In genomic region chr18:43780782-43781340, GRCh38 we compare ENCODE assay signal across 18 cellular contexts.
DNase-seq lines count a peak whose midpoint lies in the region; ATAC-seq, FAIRE-seq and TF ChIP-seq lines count a peak whose summit lies in the region.
"Had no signal": no experiment of that assay in that cellular context is flagged by ENCODE, and none has a peak within 500 bp of the region (broad histone marks: within the 10 kb centered on the region; RNA-seq: fewer than 3 reads in every experiment).

No MANE protein-coding gene starts in this region.

- peak overlapping the region; percentile 15 for H2AFZ ChIP-seq in keratinocyte (ENCODE audit: control insufficient read depth, low read length)

- H3K27me3 ChIP-seq in bronchial epithelial cell (ENCODE audit: control insufficient read depth, insufficient read depth, low read length) (no peaks in the 10 kb centered on the region), keratinocyte (ENCODE audit: control insufficient read depth, extremely low read depth, insufficient read depth, low read length) (no peaks in the 10 kb centered on the region), vagina (no peaks in the 10 kb centered on the region)
- H3K27me3 ChIP-seq: BLaER1, neutrophil, Peyer's patch had no signal

- H3K9me1 ChIP-seq in keratinocyte (ENCODE audit: control insufficient read depth, extremely low read depth, insufficient read depth, low read length): no peaks in the 10 kb centered on the region

- H3K36me3 ChIP-seq in bronchial epithelial cell (ENCODE audit: control insufficient read depth, insufficient read depth, low read length) (no peaks in the 10 kb centered on the region), keratinocyte (ENCODE audit: control insufficient read depth in 2 of 2, extremely low read depth in 1 of 2, insufficient read depth in 2 of 2, low read length in 2 of 2) (no peaks in the 10 kb centered on the region), vagina (no peaks in the 10 kb centered on the region)
- H3K36me3 ChIP-seq: BLaER1, neutrophil, Peyer's patch had no signal

- H3K4me3 ChIP-seq in AG09309 (ENCODE audit: control insufficient read depth, low read depth, low read length): no peak overlapping the region
- no peak overlapping the region for H3K4me3 ChIP-seq in bronchial epithelial cell (ENCODE audit: low read depth, low read length)
- H3K4me3 ChIP-seq in keratinocyte (ENCODE audit: control insufficient read depth in 2 of 3, extremely low read depth in 1 of 3, insufficient read depth in 2 of 3, low read depth in 1 of 3, low read length in 3 of 3): no peak overlapping the region
- H3K4me3 ChIP-seq in vagina: no peak overlapping the region
- H3K4me3 ChIP-seq: BLaER1, Peyer's patch had no signal

- H3K9me3 ChIP-seq in keratinocyte (ENCODE audit: control insufficient read depth, low read depth, low read length) (no peaks in the 10 kb centered on the region), vagina (no peaks in the 10 kb centered on the region)
- H3K9me3 ChIP-seq: BLaER1, neutrophil, Peyer's patch had no signal

- H4K20me1 ChIP-seq in keratinocyte (ENCODE audit: control insufficient read depth, extremely low read depth, insufficient read depth, low read length): no peaks in the 10 kb centered on the region
- H4K20me1 ChIP-seq: BLaER1 had no signal

- FAIRE-seq in bronchial epithelial cell (lab: Jason Lieb, UNC) (no peak), keratinocyte (lab: Jason Lieb, UNC) (no peak)
- FAIRE-seq: GM12891 had no signal

- intact Hi-C loops in vagina (cut with DNase I): no loop called here

- DNase-seq in AG09309 (ENCODE audit: low read depth) (peak; percentile 67), LHCN-M2 (ENCODE audit: low read depth) (peak; percentile 79), bronchial epithelial cell (ENCODE audit: low read depth) (peak; percentile 48), keratinocyte (ENCODE audit: low read depth, low spot score) (peak; percentile 25), NCI-H82 (lab: John Stamatoyannopoulos, UW) (no peak), vagina (ENCODE audit: extremely low spot score in 2 of 2) (no peak)
- DNase-seq in activated CD4-positive, alpha-beta T cell treated with anti-CD3 and anti-CD28 coated beads for 1 hour: no peak
- DNase-seq: activated CD4-positive, CD25-positive, alpha-beta regulatory T cell; DMS79; erythroblast; NCI-H1436 treated with DMSO at 0.1 percent for 48 hours; NCI-H510A treated with DMSO at 0.1 percent for 48 hours; Peyer's patch; T-cell had no signal

- dilution Hi-C loops in keratinocyte (cut with MboI; ENCODE audit: extremely low pct_ligation_motif_present, low sequenced_read_pairs): no loop called here

- H3K4me1 ChIP-seq in keratinocyte (ENCODE audit: control insufficient read depth, extremely low read depth, insufficient read depth, low read length): peaks cover 12% of the 10 kb centered on the region
- H3K4me1 ChIP-seq in vagina: peaks cover 9% of the 10 kb centered on the region
- H3K4me1 ChIP-seq: BLaER1, Peyer's patch had no signal

- H3K9ac ChIP-seq in keratinocyte (ENCODE audit: control insufficient read depth, extremely low read depth, insufficient read depth, low read length): no peak overlapping the region
- H3K9ac ChIP-seq: BLaER1 had no signal

- no peak for TF ChIP-seq CTCF in AG09309 (IDR thresholded peaks at IDR 0.05; ENCODE audit: control insufficient read depth, insufficient read depth, low read depth, low read length, missing control alignments)
- TF ChIP-seq CTCF in bronchial epithelial cell (IDR thresholded peaks at IDR 0.05; ENCODE audit: insufficient read depth, low read length, severe bottlenecking): no peak
- no peak for TF ChIP-seq CTCF in keratinocyte (optimal IDR thresholded peaks at IDR 0.05 in 1 of 3, IDR thresholded peaks at IDR 0.05 in 1 of 3, conservative IDR thresholded peaks at IDR 0.05 in 1 of 3; ENCODE audit: extremely low read depth in 1 of 3, insufficient read depth in 2 of 3, low read length in 3 of 3)
- TF ChIP-seq CTCF in vagina (IDR thresholded peaks at IDR 0.05): no peak

- H3K4me2 ChIP-seq in keratinocyte (ENCODE audit: control insufficient read depth, extremely low read depth, insufficient read depth, low read depth, low read length): peak overlapping the region; percentile 39
- H3K4me2 ChIP-seq: BLaER1 had no signal

- H3K27ac ChIP-seq in keratinocyte (ENCODE audit: control insufficient read depth, insufficient read depth, low read length): no peak overlapping the region
- H3K27ac ChIP-seq in vagina: no peak overlapping the region
- H3K27ac ChIP-seq: BLaER1, neutrophil, Peyer's patch had no signal

- H3K79me2 ChIP-seq in keratinocyte (ENCODE audit: control insufficient read depth, insufficient read depth, low read length): no peaks in the 10 kb centered on the region

- no peak for ATAC-seq in HG03196 (IDR thresholded peaks at IDR 0.05; ENCODE audit: unreplicated experiment)
- ATAC-seq: T-cell had no signal

- no peak for TF ChIP-seq POLR2A in vagina (IDR thresholded peaks at IDR 0.05)

Comparison
In these comparisons a context has a peak if more than half of its experiments do, and no peak if none do; other contexts are left out.
1. DNase-seq: peak in AG09309 (single experiment), LHCN-M2 (single experiment), bronchial epithelial cell (single experiment) and keratinocyte (single experiment); none in activated CD4-positive, alpha-beta T cell treated with anti-CD3 and anti-CD28 coated beads for 1 hour (single experiment), NCI-H82 (single experiment) and vagina (0 of 2).